In genomic region chr4:165874799-165875371, GRCh38 we compare ENCODE assay signal across 10 cellular contexts. TPM values are rescaled to one million over a fixed set of nuclear protein-coding genes. Genes with fewer than 3 reads are reported as not detected.
DNase-seq lines count a peak whose midpoint lies in the region; ATAC-seq and TF ChIP-seq lines count a peak whose summit lies in the region.
"Had no signal": no experiment of that assay in that cellular context is flagged by ENCODE, and none has a peak within 500 bp of the region (broad histone marks: within the 10 kb centered on the region; RNA-seq: fewer than 3 reads in every experiment).

No MANE protein-coding gene starts in this region.

- TF ChIP-seq CTCF in Peyer's patch (IDR thresholded peaks at IDR 0.05) (no peak), glutamatergic neuron (IDR thresholded peaks at IDR 0.05; ENCODE audit: partially characterized antibody, unreplicated experiment) (no peak), ovary (IDR thresholded peaks at IDR 0.05) (no peak)

- peak overlapping the region in 2 of 4 donors; percentile 5 to 74 for H3K27ac ChIP-seq in Peyer's patch
- no peak overlapping the region for H3K27ac ChIP-seq in ovary
- H3K27ac ChIP-seq: epithelial cell of prostate, HL-60 had no signal

- peaks cover 6% of the 10 kb centered on the region for H3K9me3 Mint-ChIP-seq in glutamatergic neuron (ENCODE audit: unreplicated experiment)

- H3K4me1 Mint-ChIP-seq in glutamatergic neuron (ENCODE audit: low read depth, unreplicated experiment), result peaks cover 11% of the 10 kb centered on the region
- peaks cover 5% of the 10 kb centered on the region for H3K4me1 Mint-ChIP-seq in T-helper 17 cell

- H3K27me3 ChIP-seq in Peyer's patch, result peaks cover 0 to 8% of the 10 kb centered on the region in 2 donors
- H3K27me3 ChIP-seq in ovary, result no peaks in the 10 kb centered on the region

- no peak for ATAC-seq in T-helper 17 cell
- no peak for ATAC-seq in GM18511 (IDR thresholded peaks at IDR 0.05; ENCODE audit: unreplicated experiment)

- H3K27ac Mint-ChIP-seq in glutamatergic neuron (ENCODE audit: unreplicated experiment) (no peak overlapping the region), T-helper 17 cell (no peak overlapping the region)

- peak overlapping the region in 2 of 4 donors; percentile 61 to 66 for H3K4me3 ChIP-seq in Peyer's patch
- H3K4me3 ChIP-seq in ovary, result peak overlapping the region; percentile 39

- no peaks in the 10 kb centered on the region for H3K36me3 Mint-ChIP-seq in glutamatergic neuron (ENCODE audit: unreplicated experiment)
- H3K36me3 Mint-ChIP-seq in T-helper 17 cell (ENCODE audit: low read depth), result no peaks in the 10 kb centered on the region

- no peak for TF ChIP-seq EP300 in ovary (IDR thresholded peaks at IDR 0.05)

- H3K4me3 Mint-ChIP-seq in glutamatergic neuron (ENCODE audit: unreplicated experiment), result peak overlapping the region; percentile 90
- H3K4me3 Mint-ChIP-seq in T-helper 17 cell, result no peak overlapping the region

- H3K36me3 ChIP-seq in Peyer's patch (no peaks in the 10 kb centered on the region), ovary (no peaks in the 10 kb centered on the region)

- in situ Hi-C loops in Caki2 (cut with HindIII; ENCODE audit: low pct_unique_long_range_greater_than_20kb, low sequenced_read_pairs), result no loop called here

- peaks cover 11% of the 10 kb centered on the region for H3K27me3 Mint-ChIP-seq in glutamatergic neuron (ENCODE audit: unreplicated experiment)
- peaks cover 57% of the 10 kb centered on the region for H3K27me3 Mint-ChIP-seq in T-helper 17 cell

- H3K4me1 ChIP-seq in Peyer's patch, result peaks cover 0 to 22% (median 0%) of the 10 kb centered on the region in 4 donors
- H3K4me1 ChIP-seq in ovary (ENCODE audit: insufficient read depth), result peaks cover 4% of the 10 kb centered on the region

- H3K9me3 ChIP-seq in Peyer's patch (no peaks in the 10 kb centered on the region), ovary (no peaks in the 10 kb centered on the region), T-helper 17 cell (ENCODE audit: control insufficient read depth, low read length, poor library complexity, severe bottlenecking) (no peaks in the 10 kb centered on the region)

- intact Hi-C loops in ovary (cut with DNase I), result no loop called here

- 4 to 9% (median 7%) methylated on average over 36 to 37 of the region's 37 CpGs for WGBS in ovary, 3 donors

- TF ChIP-seq POLR2A in Peyer's patch (IDR thresholded peaks at IDR 0.05) (peak in 1 of 2 donors; percentile 28), ovary (IDR thresholded peaks at IDR 0.05) (no peak)

- peak; percentile 76 for DNase-seq in Caki2 (ENCODE audit: low read depth)
- DNase-seq in Peyer's patch, result peak in 2 of 3 donors; percentile 68 to 71
- peak; percentile 46 for DNase-seq in glutamatergic neuron
- no peak for DNase-seq in ovary
- no peak for DNase-seq in T-helper 17 cell
- DNase-seq in activated naive CD4-positive, alpha-beta T cell treated with anti-CD3 and anti-CD28 coated beads, Interleukin-2, amount 50 U/mL, for 16 hours, result no peak
- DNase-seq in A172 (ENCODE audit: low spot score), result no peak

RNA-seq across cellular contexts. Expression of gene TLL1, which starts 1.8 kb away (rescaled TPM):
- total RNA-seq in Caki2 (2014; rRNA removed; shearing (Covaris generic); ENCODE audit: low replicate concordance), result 10.3 and 21.4 TPM in 2 replicates
- total RNA-seq in Peyer's patch, result 1 to 10 TPM; 1.6 to 7.4 (median 5.5) TPM
- 0.15 TPM for total RNA-seq in glutamatergic neuron (ENCODE audit: unreplicated experiment)
- 10 to 100 TPM in 1 of 7 donors, 1 to 10 TPM in 3, under 1 TPM in 3; 0.35 to 12.9 (median 1.3) TPM for total RNA-seq in ovary
- 1 to 10 TPM in 1 of 2 donors, under 1 TPM in 1; 0.51 to 2.4 TPM for polyA plus RNA-seq in ovary
- total RNA-seq in T-helper 17 cell, result not detected
- 0.02 TPM in 1 of 2 replicates, not detected in the other for total RNA-seq in A172 (2014; rRNA removed; shearing (Covaris generic))

Comparison
In these comparisons a context has a peak if more than half of its experiments do, and no peak if none do; other contexts are left out.
1. DNase-seq: peak in Caki2 (single experiment), Peyer's patch (2 of 3) and glutamatergic neuron (single experiment); none in ovary (0 of 5), T-helper 17 cell (0 of 3), activated naive CD4-positive, alpha-beta T cell treated with anti-CD3 and anti-CD28 coated beads, Interleukin-2, amount 50 U/mL, for 16 hours (single experiment) and A172 (single experiment).